1 cellular context compared by ENCODE assay signal in genomic region chr10:77264527-77264926, GRCh38.
TF ChIP-seq lines count a peak whose summit lies in the region.

No MANE protein-coding gene starts in this region.

TF ChIP-seq in GM12878, 131 proteins besides CTCF, POLR2A, EP300 and RAD21:
- TF ChIP-seq CEBPZ (IDR thresholded peaks at IDR 0.05; ENCODE audit: low read depth, low read length) (no peak), BHLHE40 (IDR thresholded peaks at IDR 0.05; ENCODE audit: borderline replicate concordance in 1 of 2, low read depth in 2 of 2, low read length in 1 of 2) (no peak), JUNB (IDR thresholded peaks at IDR 0.05) (no peak), MTA2 (IDR thresholded peaks at IDR 0.05; ENCODE audit: low read depth) (no peak), ZNF24 (IDR thresholded peaks at IDR 0.05) (peak; percentile 32; the same call in 1 of the 2 replicates), POLR2AphosphoS2 (IDR thresholded peaks at IDR 0.05; ENCODE audit: low read depth, low read length) (no peak)
